ENCODE assay signal across 32 cellular contexts in the genomic region with DNA sequence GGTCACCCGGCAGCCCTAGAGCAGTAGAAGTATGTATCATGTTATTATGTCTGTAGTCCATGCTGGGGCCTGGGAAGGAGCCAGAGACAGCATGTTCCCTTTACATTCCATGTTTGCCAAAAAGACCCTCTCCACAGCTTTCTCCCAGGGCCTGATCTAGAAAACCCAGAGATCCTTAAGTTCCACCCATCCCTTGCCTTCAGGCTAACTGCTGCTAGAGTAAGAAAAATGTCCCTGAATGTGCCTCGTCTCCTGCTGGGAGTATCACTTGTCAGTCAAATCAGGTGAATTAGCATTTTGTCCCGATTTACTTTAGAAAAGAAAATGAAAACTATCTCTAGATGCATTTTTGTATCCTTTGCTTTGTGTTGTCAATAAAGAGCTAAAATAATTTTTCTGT. TPM values are rescaled to one million over a fixed set of nuclear protein-coding genes. Genes with fewer than 3 reads are reported as not detected.
"Had no signal": no experiment of that assay in that cellular context is flagged by ENCODE, and none has a peak within 500 bp of the region (broad histone marks: within the 10 kb centered on the region; RNA-seq: fewer than 3 reads in every experiment).

No MANE protein-coding gene starts in this region.

- H3K9ac ChIP-seq: neural progenitor cell had no signal

- H3K27me3 ChIP-seq: left lung, neural progenitor cell, ovary, right atrium auricular region, right lobe of liver, stomach, testis, thyroid gland, transverse colon, upper lobe of left lung, vagina had no signal

- ATAC-seq: left colon; left lung; lower lobe of right lung; natural killer cell; right lobe of liver; stimulated activated naive B cell treated with anti-CD40 and anti-IgM and Interleukin-4, amounts not matched to agents 10 μg/mL and 1 μg/mL and 100 μg/mL, for 72 hours; stimulated activated naive CD8-positive, alpha-beta T cell treated with anti-CD3 and anti-CD28 coated beads, Interleukin-15, Interleukin-2, amounts not matched to agents 100 U/mL and 50 U/mL, for 24 hours had no signal

- H3K27ac ChIP-seq: left lung, lower lobe of right lung, neural progenitor cell, ovary, right atrium auricular region, right lobe of liver, stomach, testis, thyroid gland, transverse colon, upper lobe of left lung, vagina had no signal

- H3K4me1 ChIP-seq: left lung, lower lobe of right lung, neural progenitor cell, right atrium auricular region, right lobe of liver, stomach, testis, thyroid gland, transverse colon, upper lobe of left lung, vagina had no signal

- H3K9me3 Mint-ChIP-seq: mesothelial cell of epicardium; naive B cell; natural killer cell; nephron progenitor cell; neural progenitor cell; stimulated activated naive B cell treated with anti-CD40 and anti-IgM and Interleukin-4, amounts not matched to agents 10 μg/mL and 1 μg/mL and 100 μg/mL, for 72 hours had no signal

- H3K36me3 Mint-ChIP-seq: mesothelial cell of epicardium; naive B cell; natural killer cell; neural progenitor cell; stimulated activated naive B cell treated with anti-CD40 and anti-IgM and Interleukin-4, amounts not matched to agents 10 μg/mL and 1 μg/mL and 100 μg/mL, for 72 hours had no signal

- H3K4me1 Mint-ChIP-seq: mesothelial cell of epicardium; naive B cell; natural killer cell; stimulated activated naive B cell treated with anti-CD40 and anti-IgM and Interleukin-4, amounts not matched to agents 10 μg/mL and 1 μg/mL and 100 μg/mL, for 72 hours had no signal

- H3K4me3 ChIP-seq: left lung, lower lobe of right lung, neural progenitor cell, ovary, right atrium auricular region, right lobe of liver, stomach, testis, thyroid gland, transverse colon, upper lobe of left lung, vagina had no signal

- DNase-seq: hypothalamus; kidney glomerular epithelial cell; left colon; left lung; lower lobe of right lung; mesenchymal stem cell; naive B cell; natural killer cell; nephron progenitor cell; ovary; right lobe of liver; stimulated activated CD4-positive, alpha-beta T cell treated with anti-CD3 and anti-CD28 coated beads, Interleukin-12 subunit alpha, Interleukin-12 subunit beta, amount 100 ng/mL, for 4 hours; stimulated activated CD4-positive, alpha-beta T cell treated with anti-CD3 and anti-CD28 coated beads, Interleukin-15, amount 100 ng/mL, for 24 hours; stimulated activated CD4-positive, alpha-beta T cell treated with anti-CD3 and anti-CD28 coated beads, Interleukin-2, amount 100 ng/mL, for 24 hours; stimulated activated CD4-positive, alpha-beta T cell treated with anti-CD3 and anti-CD28 coated beads, Interleukin-4, amount 100 ng/mL, for 1 hour; stimulated activated naive B cell treated with anti-CD40 and anti-IgM and Interleukin-4, amounts not matched to agents 10 μg/mL and 1 μg/mL and 100 μg/mL, for 72 hours; stimulated activated naive CD8-positive, alpha-beta T cell treated with anti-CD3 and anti-CD28 coated beads, Interleukin-15, Interleukin-2, amounts not matched to agents 100 U/mL and 50 U/mL, for 24 hours; stomach; testis; thyroid gland; transverse colon; upper lobe of left lung had no signal

- H3K4me2 ChIP-seq: neural progenitor cell had no signal

- H3K27ac Mint-ChIP-seq: mesothelial cell of epicardium; naive B cell; natural killer cell; nephron progenitor cell; neural progenitor cell; progenitor cell of endocrine pancreas; stimulated activated naive B cell treated with anti-CD40 and anti-IgM and Interleukin-4, amounts not matched to agents 10 μg/mL and 1 μg/mL and 100 μg/mL, for 72 hours had no signal

- H3K36me3 ChIP-seq: left lung, lower lobe of right lung, neural progenitor cell, ovary, right atrium auricular region, right lobe of liver, stomach, thyroid gland, transverse colon, upper lobe of left lung, vagina had no signal

- H3K9me3 ChIP-seq: left lung, lower lobe of right lung, ovary, right atrium auricular region, right lobe of liver, stomach, testis, thyroid gland, transverse colon, upper lobe of left lung, vagina had no signal

- H3K4me3 Mint-ChIP-seq: mesothelial cell of epicardium; naive B cell; natural killer cell; nephron progenitor cell; neural progenitor cell; stimulated activated naive B cell treated with anti-CD40 and anti-IgM and Interleukin-4, amounts not matched to agents 10 μg/mL and 1 μg/mL and 100 μg/mL, for 72 hours had no signal

RNA-seq across cellular contexts. Expression of a gene that starts 31.2 kb away (rescaled TPM):
- total RNA-seq: mammary epithelial cell, mononuclear cell, natural killer cell, ovary, pulmonary artery endothelial cell, renal cortical epithelial cell, vagina had no signal
- polyA plus RNA-seq: keratinocyte, mammary epithelial cell had no signal
